ENCODE assay signal across 14 cellular contexts in the genomic region with DNA sequence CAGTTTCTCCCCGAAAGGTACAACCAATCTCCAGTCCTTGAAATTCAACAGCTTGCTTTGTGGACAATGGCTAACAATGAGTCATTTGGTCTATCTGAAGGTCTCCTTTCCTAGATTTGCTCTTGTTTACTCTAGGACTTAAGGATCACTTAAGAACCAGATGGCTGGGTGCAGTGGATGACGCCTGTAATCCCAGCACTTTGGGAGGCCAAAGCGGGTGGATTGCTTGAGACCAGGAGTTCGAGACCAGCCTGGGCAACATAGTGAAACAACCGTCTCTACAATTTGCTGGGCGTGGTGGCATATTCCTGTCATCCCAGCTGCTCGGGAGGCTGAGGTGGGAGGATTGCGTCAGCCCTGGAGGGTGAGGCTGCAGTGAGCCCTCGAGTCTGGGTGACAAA. TPM values are rescaled to one million over a fixed set of nuclear protein-coding genes. Genes with fewer than 3 reads are reported as not detected.
DNase-seq lines count a peak whose midpoint lies in the region; ATAC-seq and TF ChIP-seq lines count a peak whose summit lies in the region.
"Had no signal": no experiment of that assay in that cellular context is flagged by ENCODE, and none has a peak within 500 bp of the region (broad histone marks: within the 10 kb centered on the region; RNA-seq: fewer than 3 reads in every experiment).

No MANE protein-coding gene starts in this region.

- TF ChIP-seq CTCF in MCF 10A (IDR thresholded peaks at IDR 0.05; ENCODE audit: unreplicated experiment) = no peak
- TF ChIP-seq CTCF in breast epithelium (IDR thresholded peaks at IDR 0.05) = no peak
- no peak for TF ChIP-seq CTCF in PC-9 (conservative IDR thresholded peaks at IDR 0.05)
- TF ChIP-seq CTCF in fibroblast of mammary gland (conservative IDR thresholded peaks at IDR 0.05; ENCODE audit: control insufficient read depth, insufficient read depth, low read depth, low read length) = no peak
- no peak for TF ChIP-seq CTCF in upper lobe of left lung (IDR thresholded peaks at IDR 0.05)

- H3K4me2 ChIP-seq in PC-9 = peak overlapping the region; percentile 37

- POLR2A ChIA-PET in MCF 10A (lab: Yijun Ruan, JAX) = interaction anchor here (0.8 kb wide), 1 partner anchor 48 kb away, joined by 3 read pairs; no protein-coding TSS in a partner anchor
- POLR2A ChIA-PET in PC-9 (lab: Charles Lee; ENCODE audit: unreplicated experiment) = interaction anchor here (0.6 to 0.7 kb wide), 4 partner anchors 9 to 502 kb away, joined by 3 to 25 read pairs (median 4); no protein-coding TSS in a partner anchor

- no peak overlapping the region for H3K4me3 Mint-ChIP-seq in MCF 10A (ENCODE audit: unreplicated experiment)
- H3K4me3 Mint-ChIP-seq in effector memory CD8-positive, alpha-beta T cell = no peak overlapping the region

- CTCF ChIA-PET in MCF 10A (lab: Yijun Ruan, JAX) (interaction anchor here (0.5 to 3.7 kb wide), 12 partner anchors 9 to 562 kb away, joined by 3 to 25 read pairs (median 4); a partner anchor contains a TSS), PC-9 (lab: Charles Lee) (interaction anchor here (0.6 to 1.4 kb wide), 3 partner anchors 81 to 606 kb away, joined by 4 to 11 read pairs (median 6); no protein-coding TSS in a partner anchor)

- H3K9me3 Mint-ChIP-seq in MCF 10A (ENCODE audit: unreplicated experiment) = no peaks in the 10 kb centered on the region
- no peaks in the 10 kb centered on the region for H3K9me3 Mint-ChIP-seq in effector memory CD8-positive, alpha-beta T cell

- peak in 1 of 4 donors; percentile 80 for TF ChIP-seq EP300 in upper lobe of left lung (IDR thresholded peaks at IDR 0.05)

- H4K20me1 ChIP-seq in PC-9 (ENCODE audit: insufficient read depth) = no peaks in the 10 kb centered on the region

- H3K4me3 ChIP-seq in breast epithelium = no peak overlapping the region
- no peak overlapping the region for H3K4me3 ChIP-seq in PC-9
- H3K4me3 ChIP-seq in fibroblast of mammary gland (ENCODE audit: control insufficient read depth, low read depth, low read length) = no peak overlapping the region
- no peak overlapping the region for H3K4me3 ChIP-seq in upper lobe of left lung

- H3K79me2 ChIP-seq in PC-9 (ENCODE audit: low read depth) = no peaks in the 10 kb centered on the region

- DNase-seq in MCF 10A (ENCODE audit: unreplicated experiment) (peak; percentile 32), breast epithelium (ENCODE audit: low spot score in 2 of 2) (no peak), PC-9 (peak; percentile 59 to 99), fibroblast of mammary gland (ENCODE audit: low read depth) (peak; percentile 21), upper lobe of left lung (peak in 1 of 2 donors; percentile 62)
- DNase-seq in activated CD4-positive, alpha-beta T cell treated with anti-CD3 and anti-CD28 coated beads for 1 hour = no peak
- no peak for DNase-seq in effector memory CD8-positive, alpha-beta T cell
- DNase-seq: activated CD8-positive, alpha-beta memory T cell treated with anti-CD3 and anti-CD28 coated beads, Interleukin-2, amount 50 U/mL, for 4 hours; anterior cingulate cortex; H7; kidney; NCI-H1048; stimulated activated naive CD8-positive, alpha-beta T cell treated with anti-CD3 and anti-CD28 coated beads, Interleukin-15, Interleukin-2, amounts not matched to agents 100 U/mL and 50 U/mL, for 24 hours had no signal

- no peaks in the 10 kb centered on the region for H3K27me3 Mint-ChIP-seq in MCF 10A (ENCODE audit: insufficient read depth, unreplicated experiment)
- H3K27me3 Mint-ChIP-seq in effector memory CD8-positive, alpha-beta T cell = no peaks in the 10 kb centered on the region

- no peaks in the 10 kb centered on the region for H3K36me3 ChIP-seq in breast epithelium
- no peaks in the 10 kb centered on the region; the same call in 1 of the 2 replicates for H3K36me3 ChIP-seq in PC-9 (ENCODE audit: low read depth)
- peaks cover 0 to 3% (median 0%) of the 10 kb centered on the region in 4 donors for H3K36me3 ChIP-seq in upper lobe of left lung

- no peaks in the 10 kb centered on the region for H3K27me3 ChIP-seq in breast epithelium
- H3K27me3 ChIP-seq in PC-9 (ENCODE audit: insufficient read depth, low read depth) = no peaks in the 10 kb centered on the region
- no peaks in the 10 kb centered on the region for H3K27me3 ChIP-seq in upper lobe of left lung

- H2AFZ ChIP-seq in PC-9 = no peak overlapping the region

- no peak for TF ChIP-seq POLR2A in breast epithelium (IDR thresholded peaks at IDR 0.05)
- no peak for TF ChIP-seq POLR2A in upper lobe of left lung (IDR thresholded peaks at IDR 0.05)

- WGBS in upper lobe of left lung, 2 donors = 70 to 76% methylated on average over 9 of the region's 9 CpGs

- no peaks in the 10 kb centered on the region for H3K9me3 ChIP-seq in breast epithelium
- no peaks in the 10 kb centered on the region for H3K9me3 ChIP-seq in PC-9 (ENCODE audit: insufficient read depth, low read depth)
- H3K9me3 ChIP-seq in upper lobe of left lung = no peaks in the 10 kb centered on the region

- H3K27ac ChIP-seq in breast epithelium (no peak overlapping the region), PC-9 (peak overlapping the region; percentile 42), upper lobe of left lung (peak overlapping the region in 2 of 4 donors; percentile 3 to 35)

- H3F3A ChIP-seq in PC-9 (ENCODE audit: insufficient read depth, low read depth) = peaks cover 27% of the 10 kb centered on the region

- H3K9me2 ChIP-seq in PC-9 (ENCODE audit: insufficient read depth) = no peaks in the 10 kb centered on the region

- peaks cover 19% of the 10 kb centered on the region for H3K36me3 Mint-ChIP-seq in MCF 10A (ENCODE audit: insufficient read depth, unreplicated experiment)
- H3K36me3 Mint-ChIP-seq in effector memory CD8-positive, alpha-beta T cell (ENCODE audit: insufficient read depth) = peaks cover 2% of the 10 kb centered on the region

- peak; percentile 52 to 91 for ATAC-seq in upper lobe of left lung (ENCODE audit: low FRiP score in 2 of 2)
- no peak for ATAC-seq in HG03280 (IDR thresholded peaks at IDR 0.05; ENCODE audit: unreplicated experiment)
- ATAC-seq in effector memory CD8-positive, alpha-beta T cell (replicated peaks) = no peak
- ATAC-seq: stimulated activated naive CD8-positive, alpha-beta T cell treated with anti-CD3 and anti-CD28 coated beads, Interleukin-15, Interleukin-2, amounts not matched to agents 100 U/mL and 50 U/mL, for 24 hours had no signal

- BruUV-seq in MCF 10A (replicated peaks; lab: Mats Ljungman, UMichigan) = no TSS peak
- TSS peak; percentile 30 for BruUV-seq in PC-9 (replicated peaks; lab: Mats Ljungman, UMichigan)

- H3K4me1 ChIP-seq in breast epithelium = no peaks in the 10 kb centered on the region
- H3K4me1 ChIP-seq in PC-9 (replicated peaks; ENCODE audit: insufficient read depth) = peaks cover 19% of the 10 kb centered on the region
- no peaks in the 10 kb centered on the region for H3K4me1 ChIP-seq in upper lobe of left lung

- H3K4me1 Mint-ChIP-seq in MCF 10A (ENCODE audit: insufficient read depth, unreplicated experiment) = no peaks in the 10 kb centered on the region
- H3K4me1 Mint-ChIP-seq in effector memory CD8-positive, alpha-beta T cell (ENCODE audit: low read depth in 2 of 2) = no peaks in the 10 kb centered on the region

- intact Hi-C loops in MCF 10A (cut with micrococcal nuclease) = loop anchor here (10.0 kb wide), 1 partner anchor 123 kb away; a partner anchor contains a TSS
- intact Hi-C loops in breast epithelium (cut with DNase I; ENCODE audit: low total_unique reads) = no loop called here
- intact Hi-C loops in PC-9 (cut with micrococcal nuclease; ENCODE audit: unreplicated experiment) = loop anchor here (5.0 kb wide), 1 partner anchor 126 kb away; a partner anchor contains a TSS

- no peak overlapping the region for H3K27ac Mint-ChIP-seq in MCF 10A (ENCODE audit: low read depth, unreplicated experiment)
- H3K27ac Mint-ChIP-seq in effector memory CD8-positive, alpha-beta T cell = no peak overlapping the region

RNA-seq across cellular contexts. Expression of a gene that starts 49.5 kb away (rescaled TPM):
- total RNA-seq in MCF 10A (2022) (31.9 and 34.7 TPM in 2 replicates), breast epithelium (10 to 100 TPM; 37.0 to 64.5 (median 53.1) TPM), PC-9 (2021) (119 and 138 TPM in 2 replicates), upper lobe of left lung (10 to 100 TPM; 26.2 to 80.8 (median 69.3) TPM)

Comparison
In these comparisons a context has a peak if more than half of its experiments do, and no peak if none do; other contexts are left out.
1. DNase-seq: peak in MCF 10A (single experiment), PC-9 (2 of 2) and fibroblast of mammary gland (single experiment); none in breast epithelium (0 of 2), activated CD4-positive, alpha-beta T cell treated with anti-CD3 and anti-CD28 coated beads for 1 hour (single experiment) and effector memory CD8-positive, alpha-beta T cell (0 of 3).
2. ATAC-seq: peak in upper lobe of left lung (2 of 2); none in HG03280 (single experiment) and effector memory CD8-positive, alpha-beta T cell (single experiment).